1 cellular context compared by ENCODE assay signal in the genomic region with DNA sequence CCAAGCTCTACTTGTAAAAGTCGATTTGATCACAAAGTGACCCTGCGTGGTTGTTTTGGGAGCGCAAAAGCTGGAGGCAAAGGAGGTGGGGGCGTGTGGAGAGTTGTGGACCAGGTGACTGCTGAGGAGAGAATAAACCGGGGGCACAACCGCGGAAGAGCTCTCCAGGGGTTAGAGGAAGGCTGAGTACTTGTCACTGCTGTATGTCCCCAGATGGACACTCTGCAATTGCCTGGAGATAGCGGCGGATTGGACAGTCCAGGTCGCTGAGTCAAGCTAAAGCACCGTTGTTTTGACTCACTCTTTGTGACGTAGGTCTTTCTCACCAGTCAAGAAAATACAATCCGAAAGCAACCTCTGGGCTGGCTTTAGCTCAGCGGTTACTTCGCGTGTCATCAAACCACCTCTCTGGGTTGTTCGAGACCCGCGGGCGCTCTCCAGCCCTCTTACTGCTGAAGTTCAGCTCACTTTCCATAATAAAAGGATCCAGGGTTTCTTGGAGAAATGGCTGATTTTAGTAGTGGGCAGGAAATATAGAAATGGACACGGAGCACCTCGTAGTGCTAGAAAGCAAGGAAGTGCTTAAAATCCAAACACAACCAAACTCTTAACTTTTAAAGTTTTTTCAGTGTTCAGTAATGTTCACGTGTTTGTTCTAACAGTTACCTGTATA.
TF ChIP-seq lines count a peak whose summit lies in the region.

No MANE protein-coding gene starts in this region.

TF ChIP-seq in K562, 482 proteins besides CTCF, POLR2A, EP300 and RAD21 (continued from another document and continues in another):
- TF ChIP-seq ZNF146 (CRISPR knock-in tag; IDR thresholded peaks at IDR 0.05; ENCODE audit: unreplicated experiment) = no peak
- no peak for TF ChIP-seq TAF7 (tag; IDR thresholded peaks at IDR 0.05)
- no peak for TF ChIP-seq STAG1 (CRISPR knock-in tag; IDR thresholded peaks at IDR 0.05; ENCODE audit: borderline replicate concordance)
- no peak for TF ChIP-seq U2AF1 (optimal IDR thresholded peaks at IDR 0.05; ENCODE audit: low read depth, low read length)
- TF ChIP-seq ZNF644 (tag; IDR thresholded peaks at IDR 0.05; ENCODE audit: low read depth) = peak; percentile 64; the same call in 1 of the 2 replicates
- no peak for TF ChIP-seq ZC3H4 (CRISPR knock-in tag; IDR thresholded peaks at IDR 0.05; ENCODE audit: borderline replicate concordance)
- TF ChIP-seq XRCC3 (IDR thresholded peaks at IDR 0.05) = no peak
- TF ChIP-seq ARID1B (IDR thresholded peaks at IDR 0.05) = no peak; the same call in 1 of the 2 replicates
- peak; percentile 69 for TF ChIP-seq RBFOX2 (IDR thresholded peaks at IDR 0.05; ENCODE audit: low read depth, low read length)
- no peak for TF ChIP-seq DIDO1 (tag; IDR thresholded peaks at IDR 0.05; ENCODE audit: low read depth)
- no peak for TF ChIP-seq STAT5B (CRISPR knock-in tag; IDR thresholded peaks at IDR 0.05)
- TF ChIP-seq, protein P1, sequence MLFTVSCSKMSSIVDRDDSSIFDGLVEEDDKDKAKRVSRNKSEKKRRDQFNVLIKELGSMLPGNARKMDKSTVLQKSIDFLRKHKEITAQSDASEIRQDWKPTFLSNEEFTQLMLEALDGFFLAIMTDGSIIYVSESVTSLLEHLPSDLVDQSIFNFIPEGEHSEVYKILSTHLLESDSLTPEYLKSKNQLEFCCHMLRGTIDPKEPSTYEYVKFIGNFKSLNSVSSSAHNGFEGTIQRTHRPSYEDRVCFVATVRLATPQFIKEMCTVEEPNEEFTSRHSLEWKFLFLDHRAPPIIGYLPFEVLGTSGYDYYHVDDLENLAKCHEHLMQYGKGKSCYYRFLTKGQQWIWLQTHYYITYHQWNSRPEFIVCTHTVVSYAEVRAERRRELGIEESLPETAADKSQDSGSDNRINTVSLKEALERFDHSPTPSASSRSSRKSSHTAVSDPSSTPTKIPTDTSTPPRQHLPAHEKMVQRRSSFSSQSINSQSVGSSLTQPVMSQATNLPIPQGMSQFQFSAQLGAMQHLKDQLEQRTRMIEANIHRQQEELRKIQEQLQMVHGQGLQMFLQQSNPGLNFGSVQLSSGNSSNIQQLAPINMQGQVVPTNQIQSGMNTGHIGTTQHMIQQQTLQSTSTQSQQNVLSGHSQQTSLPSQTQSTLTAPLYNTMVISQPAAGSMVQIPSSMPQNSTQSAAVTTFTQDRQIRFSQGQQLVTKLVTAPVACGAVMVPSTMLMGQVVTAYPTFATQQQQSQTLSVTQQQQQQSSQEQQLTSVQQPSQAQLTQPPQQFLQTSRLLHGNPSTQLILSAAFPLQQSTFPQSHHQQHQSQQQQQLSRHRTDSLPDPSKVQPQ (CRISPR knock-in tag; IDR thresholded peaks at IDR 0.05; ENCODE audit: borderline replicate concordance) = no peak
- 0 out of 2 replicates have a peak, but pooled peaks have one; percentile 4 for TF ChIP-seq HEY1 (CRISPR knock-in tag; IDR thresholded peaks at IDR 0.05; ENCODE audit: borderline replicate concordance)
- TF ChIP-seq NELFE (IDR thresholded peaks at IDR 0.05; ENCODE audit: insufficient read depth, insufficient read length) = no peak
- TF ChIP-seq, protein P2, sequence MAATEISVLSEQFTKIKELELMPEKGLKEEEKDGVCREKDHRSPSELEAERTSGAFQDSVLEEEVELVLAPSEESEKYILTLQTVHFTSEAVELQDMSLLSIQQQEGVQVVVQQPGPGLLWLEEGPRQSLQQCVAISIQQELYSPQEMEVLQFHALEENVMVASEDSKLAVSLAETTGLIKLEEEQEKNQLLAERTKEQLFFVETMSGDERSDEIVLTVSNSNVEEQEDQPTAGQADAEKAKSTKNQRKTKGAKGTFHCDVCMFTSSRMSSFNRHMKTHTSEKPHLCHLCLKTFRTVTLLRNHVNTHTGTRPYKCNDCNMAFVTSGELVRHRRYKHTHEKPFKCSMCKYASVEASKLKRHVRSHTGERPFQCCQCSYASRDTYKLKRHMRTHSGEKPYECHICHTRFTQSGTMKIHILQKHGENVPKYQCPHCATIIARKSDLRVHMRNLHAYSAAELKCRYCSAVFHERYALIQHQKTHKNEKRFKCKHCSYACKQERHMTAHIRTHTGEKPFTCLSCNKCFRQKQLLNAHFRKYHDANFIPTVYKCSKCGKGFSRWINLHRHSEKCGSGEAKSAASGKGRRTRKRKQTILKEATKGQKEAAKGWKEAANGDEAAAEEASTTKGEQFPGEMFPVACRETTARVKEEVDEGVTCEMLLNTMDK (IDR thresholded peaks at IDR 0.05; ENCODE audit: borderline replicate concordance, insufficient read depth, low read depth, low read length, poor library complexity, severe bottlenecking) = no peak
- no peak for TF ChIP-seq NR2C2 (CRISPR knock-in tag; IDR thresholded peaks at IDR 0.05)
- TF ChIP-seq NR2C2 (tag; IDR thresholded peaks at IDR 0.05) = peak; percentile 67
- peak; percentile 76 for TF ChIP-seq POLR2B (IDR thresholded peaks at IDR 0.05; ENCODE audit: low read depth, partially characterized antibody)
- no peak for TF ChIP-seq ETS2 (tag; IDR thresholded peaks at IDR 0.05; ENCODE audit: borderline replicate concordance, poor library complexity, severe bottlenecking)
- TF ChIP-seq CBX2 (IDR thresholded peaks at IDR 0.05; ENCODE audit: insufficient read depth, low read length, poor library complexity, severe bottlenecking) = no peak
- no peak for TF ChIP-seq ZNF699 (CRISPR knock-in tag; IDR thresholded peaks at IDR 0.05; ENCODE audit: insufficient replicate concordance)
- TF ChIP-seq CEBPB (tag; IDR thresholded peaks at IDR 0.05) = no peak; the same call in 1 of the 2 replicates
- peak; percentile 38 for TF ChIP-seq TAF1 (IDR thresholded peaks at IDR 0.05; ENCODE audit: control insufficient read depth, extremely low read depth, insufficient read depth, low read length, severe bottlenecking)
- TF ChIP-seq SNIP1 (IDR thresholded peaks at IDR 0.05; ENCODE audit: low read depth) = no peak
- TF ChIP-seq, protein P3, sequence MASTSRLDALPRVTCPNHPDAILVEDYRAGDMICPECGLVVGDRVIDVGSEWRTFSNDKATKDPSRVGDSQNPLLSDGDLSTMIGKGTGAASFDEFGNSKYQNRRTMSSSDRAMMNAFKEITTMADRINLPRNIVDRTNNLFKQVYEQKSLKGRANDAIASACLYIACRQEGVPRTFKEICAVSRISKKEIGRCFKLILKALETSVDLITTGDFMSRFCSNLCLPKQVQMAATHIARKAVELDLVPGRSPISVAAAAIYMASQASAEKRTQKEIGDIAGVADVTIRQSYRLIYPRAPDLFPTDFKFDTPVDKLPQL (IDR thresholded peaks at IDR 0.05; ENCODE audit: extremely low read depth, insufficient read length) = peak; percentile 66
- no peak for TF ChIP-seq ZNF507 (tag; conservative IDR thresholded peaks at IDR 0.05)
- TF ChIP-seq NCOR1 (IDR thresholded peaks at IDR 0.05) = no peak; the same call in 1 of the 2 replicates
- TF ChIP-seq CCNT2 (IDR thresholded peaks at IDR 0.05; ENCODE audit: borderline replicate concordance, extremely low read depth, insufficient read length, low read depth, low read length) = no peak
- TF ChIP-seq, protein P4, sequence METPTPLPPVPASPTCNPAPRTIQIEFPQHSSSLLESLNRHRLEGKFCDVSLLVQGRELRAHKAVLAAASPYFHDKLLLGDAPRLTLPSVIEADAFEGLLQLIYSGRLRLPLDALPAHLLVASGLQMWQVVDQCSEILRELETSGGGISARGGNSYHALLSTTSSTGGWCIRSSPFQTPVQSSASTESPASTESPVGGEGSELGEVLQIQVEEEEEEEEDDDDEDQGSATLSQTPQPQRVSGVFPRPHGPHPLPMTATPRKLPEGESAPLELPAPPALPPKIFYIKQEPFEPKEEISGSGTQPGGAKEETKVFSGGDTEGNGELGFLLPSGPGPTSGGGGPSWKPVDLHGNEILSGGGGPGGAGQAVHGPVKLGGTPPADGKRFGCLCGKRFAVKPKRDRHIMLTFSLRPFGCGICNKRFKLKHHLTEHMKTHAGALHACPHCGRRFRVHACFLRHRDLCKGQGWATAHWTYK (CRISPR knock-in tag; IDR thresholded peaks at IDR 0.05) = no peak
- no peak for TF ChIP-seq ZNF121 (CRISPR knock-in tag; conservative IDR thresholded peaks at IDR 0.05)
- no peak for TF ChIP-seq RBM17 (IDR thresholded peaks at IDR 0.05; ENCODE audit: borderline replicate concordance, low read depth, low read length)
- TF ChIP-seq, protein P5, sequence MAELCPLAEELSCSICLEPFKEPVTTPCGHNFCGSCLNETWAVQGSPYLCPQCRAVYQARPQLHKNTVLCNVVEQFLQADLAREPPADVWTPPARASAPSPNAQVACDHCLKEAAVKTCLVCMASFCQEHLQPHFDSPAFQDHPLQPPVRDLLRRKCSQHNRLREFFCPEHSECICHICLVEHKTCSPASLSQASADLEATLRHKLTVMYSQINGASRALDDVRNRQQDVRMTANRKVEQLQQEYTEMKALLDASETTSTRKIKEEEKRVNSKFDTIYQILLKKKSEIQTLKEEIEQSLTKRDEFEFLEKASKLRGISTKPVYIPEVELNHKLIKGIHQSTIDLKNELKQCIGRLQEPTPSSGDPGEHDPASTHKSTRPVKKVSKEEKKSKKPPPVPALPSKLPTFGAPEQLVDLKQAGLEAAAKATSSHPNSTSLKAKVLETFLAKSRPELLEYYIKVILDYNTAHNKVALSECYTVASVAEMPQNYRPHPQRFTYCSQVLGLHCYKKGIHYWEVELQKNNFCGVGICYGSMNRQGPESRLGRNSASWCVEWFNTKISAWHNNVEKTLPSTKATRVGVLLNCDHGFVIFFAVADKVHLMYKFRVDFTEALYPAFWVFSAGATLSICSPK (IDR thresholded peaks at IDR 0.05; ENCODE audit: borderline replicate concordance) = no peak
- no peak for TF ChIP-seq KAT7 (CRISPR knock-in tag; IDR thresholded peaks at IDR 0.05; ENCODE audit: borderline replicate concordance)
- TF ChIP-seq ZNF696 (CRISPR knock-in tag; conservative IDR thresholded peaks at IDR 0.05) = no peak
- no peak for TF ChIP-seq DMBX1 (CRISPR knock-in tag; IDR thresholded peaks at IDR 0.05; ENCODE audit: borderline replicate concordance)
- peak; percentile 55 for TF ChIP-seq ZFP36 (IDR thresholded peaks at IDR 0.05; ENCODE audit: low read depth, low read length, partially characterized antibody)
- no peak for TF ChIP-seq ZNF436 (CRISPR knock-in tag; IDR thresholded peaks at IDR 0.05)
- no peak for TF ChIP-seq GATA2 (CRISPR knock-in tag; IDR thresholded peaks at IDR 0.05)
- no peak for TF ChIP-seq KLF1 (tag; IDR thresholded peaks at IDR 0.05)
- no peak for TF ChIP-seq IRF2 (CRISPR knock-in tag; IDR thresholded peaks at IDR 0.05)
- peak; percentile 55; the same call in 1 of the 2 replicates for TF ChIP-seq SREBF1 (IDR thresholded peaks at IDR 0.05; ENCODE audit: borderline replicate concordance, low read depth, low read length)
- no peak for TF ChIP-seq ILK (tag; IDR thresholded peaks at IDR 0.05; ENCODE audit: borderline replicate concordance, low read depth)
- TF ChIP-seq NRF1 (conservative IDR thresholded peaks at IDR 0.05 in 1 of 2, IDR thresholded peaks at IDR 0.05 in 1 of 2) = peak in 1 of 2 experiments; percentile 23; a peak in 1 of 4 replicates
- TF ChIP-seq GABPB2 (CRISPR knock-in tag; conservative IDR thresholded peaks at IDR 0.05) = 0 out of 2 replicates have a peak, but pooled peaks have one; percentile 9
- no peak for TF ChIP-seq TFAM (CRISPR knock-in tag; conservative IDR thresholded peaks at IDR 0.05)
- no peak for TF ChIP-seq ZBED1 (IDR thresholded peaks at IDR 0.05)
- no peak for TF ChIP-seq NR1H2 (CRISPR knock-in tag; IDR thresholded peaks at IDR 0.05)
- no peak for TF ChIP-seq CBX8 (IDR thresholded peaks at IDR 0.05; ENCODE audit: borderline replicate concordance, extremely low read depth, low read depth, low read length, poor library complexity, severe bottlenecking)
